Comparison of ENCODE assay signal across 8 cellular contexts in genomic region chr10:100529473-100530298, GRCh38. TPM values are rescaled to one million over a fixed set of nuclear protein-coding genes. Genes with fewer than 3 reads are reported as not detected.
DNase-seq lines count a peak whose midpoint lies in the region; TF ChIP-seq lines count a peak whose summit lies in the region.

Gene NDUFB8, minus strand, starts transcription at chr10:100529871. Its CDS starts 20 bp downstream, at chr10:100529851.

- no peaks in the 10 kb centered on the region for H3F3A ChIP-seq in OCI-LY1 (ENCODE audit: insufficient read depth, low read length)

- peaks cover 31% of the 10 kb centered on the region for H3K36me3 ChIP-seq in HUES64 (ENCODE audit: insufficient read depth, low read length)
- peaks cover 18% of the 10 kb centered on the region for H3K36me3 ChIP-seq in OCI-LY1 (ENCODE audit: insufficient read depth, low read length)
- no peaks in the 10 kb centered on the region for H3K36me3 ChIP-seq in endocrine pancreas (ENCODE audit: control insufficient read depth, insufficient read depth, low read length)

- H3K9ac ChIP-seq in HUES64 (ENCODE audit: low read depth, low read length) (peak within 1 kb of the TSS; percentile 73), OCI-LY1 (ENCODE audit: low read length) (peak within 1 kb of the TSS; percentile 94), endocrine pancreas (ENCODE audit: control insufficient read depth, insufficient read depth, low read length) (peak within 1 kb of the TSS; percentile 97)

- H3K4me1 ChIP-seq in HUES64 (ENCODE audit: insufficient read depth, low read length), result no peaks in the 10 kb centered on the region; the same call in 1 of the 2 replicates
- peaks cover 17% of the 10 kb centered on the region for H3K4me1 ChIP-seq in OCI-LY1 (ENCODE audit: insufficient read depth, low read length, severe bottlenecking)
- no peaks in the 10 kb centered on the region for H3K4me1 ChIP-seq in endocrine pancreas (ENCODE audit: control insufficient read depth, insufficient read depth, low read length)

- H3K9me3 ChIP-seq in HUES64 (ENCODE audit: insufficient read depth, low read depth, low read length) (peaks cover 3% of the 10 kb centered on the region; the same call in 1 of the 2 replicates), OCI-LY1 (ENCODE audit: low read length) (no peaks in the 10 kb centered on the region), endocrine pancreas (ENCODE audit: control insufficient read depth, low read length) (no peaks in the 10 kb centered on the region)

- H4K20me1 ChIP-seq in OCI-LY1 (ENCODE audit: insufficient read depth, low read length), result no peaks in the 10 kb centered on the region

- H3K4me2 ChIP-seq in OCI-LY1 (ENCODE audit: low read length), result peak within 1 kb of the TSS; percentile 83

- H3K79me2 ChIP-seq in OCI-LY1 (ENCODE audit: insufficient read depth, low read length), result peaks cover 17% of the 10 kb centered on the region; the same call in 1 of the 2 replicates

- H3K4me3 ChIP-seq in AG04449 (ENCODE audit: low read depth, low read length) (peak within 1 kb of the TSS; percentile 98), HUES64 (ENCODE audit: low read length) (peak within 1 kb of the TSS; percentile 75), OCI-LY1 (ENCODE audit: low read depth, low read length, poor library complexity, severe bottlenecking) (peak within 1 kb of the TSS; percentile 91), endocrine pancreas (ENCODE audit: control insufficient read depth, insufficient read depth, low read length) (peak within 1 kb of the TSS; percentile 88)

- peak within 1 kb of the TSS; percentile 40; the same call in 1 of the 2 replicates for H2AFZ ChIP-seq in OCI-LY1 (ENCODE audit: low read length)

- H3K27ac ChIP-seq in HUES64 (ENCODE audit: low read depth, low read length), result no peak within 1 kb of the TSS
- peak within 1 kb of the TSS; percentile 60 for H3K27ac ChIP-seq in OCI-LY1 (ENCODE audit: low read depth, low read length, poor library complexity, severe bottlenecking)

- POLR2A ChIA-PET in AG04449 (lab: Yijun Ruan, JAX), result no interaction called here

- WGBS in HUES64, result 1% methylated on average over 43 of the region's 43 CpGs

- CTCF ChIA-PET in AG04449 (lab: Yijun Ruan, JAX), result interaction anchor here (1.1 to 5.5 kb wide), 4 partner anchors 10 to 47 kb away, joined by 3 to 67 read pairs (median 6); partner anchors contain the start of gene SEC31B

- H3K27me3 ChIP-seq in HUES64 (ENCODE audit: insufficient read depth, low read length) (no peaks in the 10 kb centered on the region), OCI-LY1 (ENCODE audit: insufficient read depth, low read length) (no peaks in the 10 kb centered on the region), endocrine pancreas (ENCODE audit: control insufficient read depth, insufficient read depth, low read length) (no peaks in the 10 kb centered on the region)

- no peaks in the 10 kb centered on the region for H3K9me2 ChIP-seq in OCI-LY1 (ENCODE audit: low read depth, low read length)

- peak; percentile 83 for TF ChIP-seq POLR2A in GM19099 (IDR thresholded peaks at IDR 0.05; ENCODE audit: extremely low read depth, insufficient read length, low read depth)

- DNase-seq in AG04449 (ENCODE audit: low read depth, low spot score) (no peak), mesenteric fat pad (ENCODE audit: low spot score) (peak; percentile 97)
- peak; percentile 82 for DNase-seq in activated CD8-positive, alpha-beta memory T cell treated with anti-CD3 and anti-CD28 coated beads, Interleukin-2, amount 50 U/mL, for 1 hour (ENCODE audit: extremely low read depth)
- peak; percentile 79 for DNase-seq in stimulated activated CD8-positive, alpha-beta memory T cell treated with anti-CD3 and anti-CD28 coated beads, Interleukin-15, amount 100 ng/mL, for 1 hour (ENCODE audit: low read depth)

- TF ChIP-seq CTCF in AG04449 (IDR thresholded peaks at IDR 0.05; ENCODE audit: insufficient read depth, low read length, missing control alignments), result no peak
- TF ChIP-seq CTCF in OCI-LY1 (IDR thresholded peaks at IDR 0.05; ENCODE audit: low read length), result no peak

RNA-seq across cellular contexts. Expression of gene NDUFB8, which starts in this region (rescaled TPM):
- 178 TPM for polyA plus RNA-seq in HUES64 (2013, experiment 1 of 2)
- 172 TPM for polyA plus RNA-seq in HUES64 (2013, experiment 2 of 2)
- 123 TPM for total RNA-seq in mesenteric fat pad
